In genomic region chr18:78138993-78139496, GRCh38 we compare ENCODE assay signal across 19 cellular contexts.
DNase-seq lines count a peak whose midpoint lies in the region; ATAC-seq and TF ChIP-seq lines count a peak whose summit lies in the region.
"Had no signal": no experiment of that assay in that cellular context is flagged by ENCODE, and none has a peak within 500 bp of the region (broad histone marks: within the 10 kb centered on the region; RNA-seq: fewer than 3 reads in every experiment).

No MANE protein-coding gene starts in this region.

- H3K9me3 Mint-ChIP-seq in endodermal cell = no peaks in the 10 kb centered on the region
- H3K9me3 Mint-ChIP-seq in activated CD4-positive, alpha-beta memory T cell treated with anti-CD3 and anti-CD28 coated beads, Interleukin-2, amount 10 ng/mL, durations not matched to agents 7 days and 5 days = peaks cover 3% of the 10 kb centered on the region
- H3K9me3 Mint-ChIP-seq: T-helper 1 cell treated with Interleukin-12 subunit alpha and Interleukin-12 subunit beta and Interleukin-4 antibody, amounts not matched to agents 30 μg/mL and 1 μg/mL, for 36 hours had no signal

- no peak overlapping the region for H3K4me3 ChIP-seq in endodermal cell (ENCODE audit: low read length)
- H3K4me3 ChIP-seq: K562, pancreas, skin epidermis, upper lobe of left lung had no signal

- no peaks in the 10 kb centered on the region for H3K36me3 Mint-ChIP-seq in endodermal cell (ENCODE audit: low read depth)
- H3K36me3 Mint-ChIP-seq in activated CD4-positive, alpha-beta memory T cell treated with anti-CD3 and anti-CD28 coated beads, Interleukin-2, amount 10 ng/mL, durations not matched to agents 7 days and 5 days (ENCODE audit: low read depth) = no peaks in the 10 kb centered on the region

- no peak overlapping the region for H3K27ac ChIP-seq in endodermal cell (ENCODE audit: low read depth, low read length)
- peak overlapping the region; percentile 54 for H3K27ac ChIP-seq in substantia nigra (ENCODE audit: low read depth, low read length, poor library complexity, severe bottlenecking)
- H3K27ac ChIP-seq: C4-2B, pancreas, skin epidermis, upper lobe of left lung had no signal

- no peaks in the 10 kb centered on the region for H3K9me3 ChIP-seq in endodermal cell (ENCODE audit: control insufficient read depth, low read length)
- H3K9me3 ChIP-seq: pancreas, upper lobe of left lung had no signal

- ATAC-seq in HG03469 (IDR thresholded peaks at IDR 0.05; ENCODE audit: unreplicated experiment) (no peak), HG02938 (IDR thresholded peaks at IDR 0.05; ENCODE audit: unreplicated experiment) (no peak)
- ATAC-seq: K562, pancreas had no signal

- peaks cover 30% of the 10 kb centered on the region for H3K27me3 ChIP-seq in endodermal cell (ENCODE audit: control insufficient read depth, insufficient read depth, low read length, poor library complexity, severe bottlenecking)
- H3K27me3 ChIP-seq: upper lobe of left lung had no signal

- H3K27me3 Mint-ChIP-seq in endodermal cell (ENCODE audit: insufficient read depth) = peaks cover 25% of the 10 kb centered on the region
- peaks cover 2% of the 10 kb centered on the region for H3K27me3 Mint-ChIP-seq in activated CD4-positive, alpha-beta memory T cell treated with anti-CD3 and anti-CD28 coated beads, Interleukin-2, amount 10 ng/mL, durations not matched to agents 7 days and 5 days

- TF ChIP-seq CTCF in endodermal cell (conservative IDR thresholded peaks at IDR 0.05) = no peak

- CTCF ChIA-PET in activated CD4-positive, alpha-beta memory T cell treated with anti-CD3 and anti-CD28 coated beads, Interleukin-2, amount 10 ng/mL, durations not matched to agents 7 days and 5 days (lab: Charles Lee) = no interaction called here

- POLR2A ChIA-PET in activated CD4-positive, alpha-beta memory T cell treated with anti-CD3 and anti-CD28 coated beads, Interleukin-2, amount 10 ng/mL, durations not matched to agents 7 days and 5 days (lab: Charles Lee) = no interaction called here

- no peak overlapping the region for H3K9ac ChIP-seq in endodermal cell (ENCODE audit: extremely low read depth, low read length, poor library complexity, severe bottlenecking)

- 8 to 14% methylated on average over 7 to 11 of the region's 11 CpGs for WGBS in endodermal cell (ENCODE audit: insufficient coverage in 1 of 2, insufficient read length in 1 of 2), 2 experiments

- H3K4me1 ChIP-seq in endodermal cell (ENCODE audit: control insufficient read depth, insufficient read depth, low read length) = peaks cover 3% of the 10 kb centered on the region
- H3K4me1 ChIP-seq: pancreas, upper lobe of left lung had no signal

- peak overlapping the region; percentile 30 for H3K4me3 Mint-ChIP-seq in endodermal cell
- H3K4me3 Mint-ChIP-seq in activated CD4-positive, alpha-beta memory T cell treated with anti-CD3 and anti-CD28 coated beads, Interleukin-2, amount 10 ng/mL, durations not matched to agents 7 days and 5 days = no peak overlapping the region
- H3K4me3 Mint-ChIP-seq: T-helper 1 cell treated with Interleukin-12 subunit alpha and Interleukin-12 subunit beta and Interleukin-4 antibody, amounts not matched to agents 30 μg/mL and 1 μg/mL, for 36 hours had no signal

- no peaks in the 10 kb centered on the region for H3K36me3 ChIP-seq in endodermal cell (ENCODE audit: control insufficient read depth, insufficient read depth, low read length)
- H3K36me3 ChIP-seq: pancreas, upper lobe of left lung had no signal

- peak; percentile 51 for DNase-seq in NCI-H2171 treated with DMSO at 0.1 percent for 48 hours (lab: John Stamatoyannopoulos, UW)
- DNase-seq in NCI-H2171 (lab: John Stamatoyannopoulos, UW) = no peak
- peak; percentile 93 for DNase-seq in NCI-H2107 (lab: John Stamatoyannopoulos, UW)
- peak; percentile 83 for DNase-seq in endodermal cell
- DNase-seq in substantia nigra (lab: John Stamatoyannopoulos, UW) = peak in 17 of 49 donors; percentile 7 to 54 (median 21)
- DNase-seq in activated CD4-positive, alpha-beta memory T cell treated with anti-CD3 and anti-CD28 coated beads, Interleukin-2, amount 10 ng/mL, durations not matched to agents 7 days and 5 days = no peak
- DNase-seq: 8988T; amniotic stem cell; central memory CD4-positive, alpha-beta T cell; NCI-H1048; pancreas; Right ventricle myocardium superior; upper lobe of left lung had no signal

- H3K27ac Mint-ChIP-seq in endodermal cell = peak overlapping the region; percentile 57
- no peak overlapping the region for H3K27ac Mint-ChIP-seq in activated CD4-positive, alpha-beta memory T cell treated with anti-CD3 and anti-CD28 coated beads, Interleukin-2, amount 10 ng/mL, durations not matched to agents 7 days and 5 days
- H3K27ac Mint-ChIP-seq: T-helper 1 cell treated with Interleukin-12 subunit alpha and Interleukin-12 subunit beta and Interleukin-4 antibody, amounts not matched to agents 30 μg/mL and 1 μg/mL, for 36 hours had no signal

- peaks cover 29% of the 10 kb centered on the region for H3K4me1 Mint-ChIP-seq in endodermal cell
- no peaks in the 10 kb centered on the region for H3K4me1 Mint-ChIP-seq in activated CD4-positive, alpha-beta memory T cell treated with anti-CD3 and anti-CD28 coated beads, Interleukin-2, amount 10 ng/mL, durations not matched to agents 7 days and 5 days

Comparison
In these comparisons a context has a peak if more than half of its experiments do, and no peak if none do; other contexts are left out.
1. DNase-seq: peak in NCI-H2171 treated with DMSO at 0.1 percent for 48 hours (single experiment), NCI-H2107 (single experiment) and endodermal cell (single experiment); none in NCI-H2171 (single experiment) and activated CD4-positive, alpha-beta memory T cell treated with anti-CD3 and anti-CD28 coated beads, Interleukin-2, amount 10 ng/mL, durations not matched to agents 7 days and 5 days (single experiment).